Comparison of ENCODE assay signal across 25 cellular contexts in genomic region chr20:2734899-2735298, GRCh38.
"Had no signal": no experiment of that assay in that cellular context is flagged by ENCODE, and none has a peak within 500 bp of the region (broad histone marks: within the 10 kb centered on the region; RNA-seq: fewer than 3 reads in every experiment).

No MANE protein-coding gene starts in this region.

- FAIRE-seq: colon, endometrium, endothelial cell of umbilical vein, frontal cortex had no signal

- H3K4me3 ChIP-seq: colonic mucosa, coronary artery, dorsolateral prefrontal cortex, esophagus squamous epithelium, gastrocnemius medialis, gastroesophageal sphincter, heart left ventricle, heart right ventricle had no signal

- ATAC-seq: effector memory CD8-positive, alpha-beta T cell; foreskin keratinocyte; gastrocnemius medialis; gastroesophageal sphincter; heart left ventricle; heart right ventricle had no signal

- H3K36me3 ChIP-seq: colonic mucosa, gastrocnemius medialis had no signal

- H3K4me1 ChIP-seq: colonic mucosa, esophagus squamous epithelium, foreskin keratinocyte, gastrocnemius medialis, gastroesophageal sphincter, heart left ventricle, heart right ventricle had no signal

- H3K27ac ChIP-seq: colonic mucosa, coronary artery, dorsolateral prefrontal cortex, epithelial cell of prostate, esophagus squamous epithelium, foreskin keratinocyte, gastrocnemius medialis, gastroesophageal sphincter, heart left ventricle, heart right ventricle had no signal

- H3K27me3 ChIP-seq: colonic mucosa, dorsolateral prefrontal cortex, esophagus squamous epithelium, gastrocnemius medialis, gastroesophageal sphincter, heart left ventricle had no signal

- DNase-seq: colonic mucosa; cortex of kidney; dermis blood vessel endothelial cell; dorsolateral prefrontal cortex; effector CD4-positive, alpha-beta T cell; effector CD8-positive, alpha-beta T cell; effector memory CD4-positive, alpha-beta T cell; effector memory CD8-positive, alpha-beta T cell; endodermal cell; erythroblast; esophagus squamous epithelium; foreskin fibroblast; foreskin melanocyte; gastrocnemius medialis; glutamatergic neuron; heart left ventricle; heart right ventricle had no signal

- H3K9me3 ChIP-seq: colonic mucosa, gastrocnemius medialis had no signal
